In the genomic region with DNA sequence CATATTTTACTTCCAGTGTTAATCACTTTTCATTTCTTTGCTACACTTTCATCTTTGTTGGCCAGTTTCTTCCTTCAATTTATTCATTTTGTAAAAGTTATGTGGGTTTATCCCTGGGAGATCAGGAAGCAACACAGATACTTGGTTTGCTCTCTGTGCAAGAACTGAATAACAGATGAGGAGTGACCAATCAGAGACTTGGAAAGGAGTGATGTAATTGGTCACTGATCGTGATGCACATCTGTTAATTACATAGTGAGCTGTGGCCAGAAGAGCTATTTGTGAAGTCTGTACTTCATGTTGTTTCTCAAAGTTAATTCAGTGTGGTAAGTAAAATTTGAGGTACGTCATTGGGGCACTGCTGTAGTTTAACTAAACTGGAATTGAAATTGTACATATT, we compare ENCODE assay signal across 21 cellular contexts.
"Had no signal": no experiment of that assay in that cellular context is flagged by ENCODE, and none has a peak within 500 bp of the region (broad histone marks: within the 10 kb centered on the region; RNA-seq: fewer than 3 reads in every experiment).

No MANE protein-coding gene starts in this region.

- H3K27ac ChIP-seq: colonic mucosa, foreskin keratinocyte, heart left ventricle, psoas muscle, right lobe of liver, spleen, tibial artery, upper lobe of left lung, vagina had no signal

- H3K4me3 ChIP-seq: colonic mucosa, heart left ventricle, psoas muscle, right lobe of liver, spleen, tibial artery, upper lobe of left lung, vagina had no signal

- ATAC-seq: foreskin keratinocyte; left lobe of liver; naive thymus-derived CD4-positive, alpha-beta T cell; psoas muscle; right lobe of liver; stimulated activated memory B cell treated with anti-CD40 and anti-IgM and Interleukin-4, amounts not matched to agents 10 μg/mL and 1 μg/mL and 100 μg/mL, for 72 hours had no signal

- H3K9me3 ChIP-seq: colonic mucosa, heart left ventricle, psoas muscle, right lobe of liver, tibial artery, upper lobe of left lung, vagina had no signal

- H3K4me1 ChIP-seq: colonic mucosa, foreskin keratinocyte, psoas muscle, right lobe of liver, spleen, upper lobe of left lung, vagina had no signal

- H3K27me3 ChIP-seq: colonic mucosa, foreskin keratinocyte, heart left ventricle, right lobe of liver, spleen, tibial artery, upper lobe of left lung, vagina had no signal

- H3K36me3 ChIP-seq: colonic mucosa, heart left ventricle, right lobe of liver, spleen, tibial artery, upper lobe of left lung, vagina had no signal

- DNase-seq: colonic mucosa; effector CD4-positive, alpha-beta T cell; foreskin keratinocyte; heart left ventricle; hypothalamus; islet precursor cell; mammary epithelial cell; naive thymus-derived CD4-positive, alpha-beta T cell; nephron progenitor cell; psoas muscle; retina; right lobe of liver; spleen; stimulated activated CD4-positive, alpha-beta T cell treated with anti-CD3 and anti-CD28 coated beads, Interleukin-15, amount 100 ng/mL, for 24 hours; stimulated activated CD4-positive, alpha-beta T cell treated with anti-CD3 and anti-CD28 coated beads, Interleukin-1b, Interleukin-23, amount 100 ng/mL, for 48 hours; stimulated activated CD4-positive, alpha-beta T cell treated with anti-CD3 and anti-CD28 coated beads, Interleukin-4, amount 100 ng/mL, for 24 hours; tibial artery; upper lobe of left lung had no signal
